In genomic region chr11:128512478-128513127, GRCh38 we compare ENCODE assay signal across 14 cellular contexts.
A peak's percentile ranks its signal among the peaks of the same experiment; 100 is the strongest.
DNase-seq lines count a peak whose midpoint lies in the region; ATAC-seq and TF ChIP-seq lines count a peak whose summit lies in the region.
"Had no signal": no experiment of that assay in that cellular context is flagged by ENCODE, and none has a peak within 500 bp of the region (broad histone marks: within the 10 kb centered on the region; RNA-seq: fewer than 3 reads in every experiment).

No MANE protein-coding gene starts in this region.

- peak overlapping the region; percentile 99 for H3K27ac Mint-ChIP-seq in activated CD4-positive, alpha-beta T cell treated with anti-CD3 and anti-CD28 coated beads, Interleukin-2, amount 10 ng/mL, durations not matched to agents 24 days and 14 days
- peak overlapping the region; percentile 92 for H3K27ac Mint-ChIP-seq in stimulated activated naive CD8-positive, alpha-beta T cell treated with anti-CD3 and anti-CD28 coated beads, Interleukin-15, Interleukin-2, amounts not matched to agents 100 ng/mL and 50 ng/mL, for 24 hours

- H3K27ac ChIP-seq in coronary artery (peak overlapping the region in 1 of 2 donors; percentile 28), WERI-Rb-1 (no peak overlapping the region)
- H3K27ac ChIP-seq: body of pancreas had no signal

- no peak for TF ChIP-seq CTCF in coronary artery (IDR thresholded peaks at IDR 0.05)
- TF ChIP-seq CTCF in WERI-Rb-1 (IDR thresholded peaks at IDR 0.05; ENCODE audit: low read depth, low read length) = no peak

- peaks cover 94% of the 10 kb centered on the region for H3K4me1 Mint-ChIP-seq in activated CD4-positive, alpha-beta T cell treated with anti-CD3 and anti-CD28 coated beads, Interleukin-2, amount 10 ng/mL, durations not matched to agents 24 days and 14 days
- peaks cover 98% of the 10 kb centered on the region for H3K4me1 Mint-ChIP-seq in stimulated activated naive CD8-positive, alpha-beta T cell treated with anti-CD3 and anti-CD28 coated beads, Interleukin-15, Interleukin-2, amounts not matched to agents 100 ng/mL and 50 ng/mL, for 24 hours (ENCODE audit: low read depth)

- H3K36me3 Mint-ChIP-seq in activated CD4-positive, alpha-beta T cell treated with anti-CD3 and anti-CD28 coated beads, Interleukin-2, amount 10 ng/mL, durations not matched to agents 24 days and 14 days (ENCODE audit: low read depth) = peaks cover 87% of the 10 kb centered on the region
- H3K36me3 Mint-ChIP-seq in stimulated activated naive CD8-positive, alpha-beta T cell treated with anti-CD3 and anti-CD28 coated beads, Interleukin-15, Interleukin-2, amounts not matched to agents 100 ng/mL and 50 ng/mL, for 24 hours (ENCODE audit: low read depth) = peaks cover 93% of the 10 kb centered on the region

- no peaks in the 10 kb centered on the region for H3K9me3 Mint-ChIP-seq in activated CD4-positive, alpha-beta T cell treated with anti-CD3 and anti-CD28 coated beads, Interleukin-2, amount 10 ng/mL, durations not matched to agents 24 days and 14 days
- no peaks in the 10 kb centered on the region for H3K9me3 Mint-ChIP-seq in stimulated activated naive CD8-positive, alpha-beta T cell treated with anti-CD3 and anti-CD28 coated beads, Interleukin-15, Interleukin-2, amounts not matched to agents 100 ng/mL and 50 ng/mL, for 24 hours

- H3K4me3 Mint-ChIP-seq in activated CD4-positive, alpha-beta T cell treated with anti-CD3 and anti-CD28 coated beads, Interleukin-2, amount 10 ng/mL, durations not matched to agents 24 days and 14 days = peak overlapping the region; percentile 93
- H3K4me3 Mint-ChIP-seq in stimulated activated naive CD8-positive, alpha-beta T cell treated with anti-CD3 and anti-CD28 coated beads, Interleukin-15, Interleukin-2, amounts not matched to agents 100 ng/mL and 50 ng/mL, for 24 hours = peak overlapping the region; percentile 94

- intact Hi-C loops in activated CD4-positive, alpha-beta T cell treated with anti-CD3 and anti-CD28 coated beads, Interleukin-2, amount 10 ng/mL, durations not matched to agents 24 days and 14 days (cut with micrococcal nuclease) = loop anchor here (5.0 kb wide), 2 partner anchors 320 to 340 kb away; no protein-coding TSS in a partner anchor

- H3K27me3 ChIP-seq in WERI-Rb-1 (ENCODE audit: insufficient read depth, low read depth, severe bottlenecking) = no peaks in the 10 kb centered on the region
- H3K27me3 ChIP-seq: body of pancreas, tibial nerve had no signal

- H3K27me3 Mint-ChIP-seq in activated CD4-positive, alpha-beta T cell treated with anti-CD3 and anti-CD28 coated beads, Interleukin-2, amount 10 ng/mL, durations not matched to agents 24 days and 14 days = no peaks in the 10 kb centered on the region
- H3K27me3 Mint-ChIP-seq in stimulated activated naive CD8-positive, alpha-beta T cell treated with anti-CD3 and anti-CD28 coated beads, Interleukin-15, Interleukin-2, amounts not matched to agents 100 ng/mL and 50 ng/mL, for 24 hours = no peaks in the 10 kb centered on the region

- peak; percentile 82 for DNase-seq in activated CD4-positive, alpha-beta T cell treated with anti-CD3 and anti-CD28 coated beads, Interleukin-2, amount 10 ng/mL, durations not matched to agents 24 days and 14 days
- DNase-seq in activated CD4-positive, alpha-beta T cell treated with anti-CD3 and anti-CD28 coated beads for 48 hours = no peak
- DNase-seq in T-helper 9 cell (peak; percentile 50), coronary artery (ENCODE audit: low spot score) (no peak), NCI-H187 (lab: John Stamatoyannopoulos, UW) (no peak), WERI-Rb-1 (no peak)
- DNase-seq: body of pancreas, H7, hippocampal formation, NCI-H1417, NCI-H748 treated with DMSO at 0.1 percent for 48 hours had no signal

- ATAC-seq in HG03108 (IDR thresholded peaks at IDR 0.05; ENCODE audit: unreplicated experiment) = no peak
- ATAC-seq: body of pancreas had no signal

- H3K4me3 ChIP-seq in coronary artery (peak overlapping the region; percentile 12), WERI-Rb-1 (ENCODE audit: low read depth, low read length) (no peak overlapping the region)
- H3K4me3 ChIP-seq: body of pancreas, tibial nerve had no signal

- H3K9me3 ChIP-seq in WERI-Rb-1 (ENCODE audit: severe bottlenecking) = no peaks in the 10 kb centered on the region
- H3K9me3 ChIP-seq: body of pancreas, tibial nerve had no signal

- no peaks in the 10 kb centered on the region for H3K36me3 ChIP-seq in WERI-Rb-1

Comparison
In these comparisons a context has a peak if more than half of its experiments do, and no peak if none do; other contexts are left out.
1. DNase-seq: peak in activated CD4-positive, alpha-beta T cell treated with anti-CD3 and anti-CD28 coated beads, Interleukin-2, amount 10 ng/mL, durations not matched to agents 24 days and 14 days (single experiment) and T-helper 9 cell (single experiment); none in activated CD4-positive, alpha-beta T cell treated with anti-CD3 and anti-CD28 coated beads for 48 hours (single experiment), coronary artery (single experiment), NCI-H187 (0 of 2) and WERI-Rb-1 (single experiment).